In genomic region chr6:132703936-132704335, GRCh38 we compare ENCODE assay signal across 1 cellular context.
TF ChIP-seq lines count a peak whose summit lies in the region.

No MANE protein-coding gene starts in this region.

TF ChIP-seq in HEK293, 187 proteins besides CTCF, POLR2A, EP300 and RAD21 (continued from another document):
- peak; percentile 59; the same call in 1 of the 2 replicates for TF ChIP-seq REST (tag by site-specific recombination; IDR thresholded peaks at IDR 0.05)
TF ChIP-seq in HEK293: peak in this region for 1.
